12 cellular contexts compared by ENCODE assay signal in the genomic region with DNA sequence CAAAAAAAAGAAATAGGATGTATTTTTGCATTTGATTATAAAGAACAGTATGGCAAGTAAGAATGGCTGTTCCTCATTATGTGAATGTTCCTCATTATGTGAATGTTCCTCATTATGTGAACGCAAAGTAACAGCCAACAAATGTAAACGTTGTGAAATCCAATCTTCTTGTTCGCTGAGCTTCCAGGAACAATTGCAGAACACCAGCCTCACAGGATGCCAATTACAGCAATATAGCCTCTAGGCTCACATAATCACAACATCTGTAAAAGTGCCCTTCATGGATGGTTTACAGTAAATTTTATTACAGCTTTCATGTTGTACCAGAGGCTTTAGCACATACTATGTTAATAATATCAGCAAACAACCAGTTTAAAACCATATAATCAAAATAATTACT.
A peak's percentile ranks its signal among the peaks of the same experiment; 100 is the strongest.
DNase-seq lines count a peak whose midpoint lies in the region; FAIRE-seq and TF ChIP-seq lines count a peak whose summit lies in the region.
"Had no signal": no experiment of that assay in that cellular context is flagged by ENCODE, and none has a peak within 500 bp of the region (broad histone marks: within the 10 kb centered on the region; RNA-seq: fewer than 3 reads in every experiment).

No MANE protein-coding gene starts in this region.

- no peaks in the 10 kb centered on the region for H4K20me1 ChIP-seq in neural cell (ENCODE audit: insufficient read depth)

- no peaks in the 10 kb centered on the region for H3K9me2 ChIP-seq in neural cell (ENCODE audit: insufficient read depth, low read length)

- no peak overlapping the region for H3K27ac ChIP-seq in HEK293 (ENCODE audit: extremely low read depth, low read depth, low read length)
- H3K27ac ChIP-seq in neural cell (ENCODE audit: low read length), result no peak overlapping the region
- H3K27ac ChIP-seq: foreskin keratinocyte, left lung had no signal

- H3K4me3 ChIP-seq in HEK293 (ENCODE audit: low read depth, low read length), result no peak overlapping the region
- H3K4me3 ChIP-seq in neural cell (ENCODE audit: low read length), result no peak overlapping the region
- H3K4me3 ChIP-seq: left lung had no signal

- DNase-seq in NCI-H1694 treated with DMSO at 0.1 percent for 48 hours (lab: John Stamatoyannopoulos, UW) (peak; percentile 45), SIG-M5 treated with dmso at 0.1 percent for 504 hours (lab: John Stamatoyannopoulos, UW; ENCODE audit: unreplicated experiment) (peak; percentile 80), activated gamma-delta T cell (lab: John Stamatoyannopoulos, UW) (no peak), HK-2 (ENCODE audit: unreplicated experiment) (no peak), frontal cortex (ENCODE audit: low spot score in 2 of 2) (no peak)
- DNase-seq in stimulated activated CD4-positive, alpha-beta T cell treated with anti-CD3 and anti-CD28 coated beads, Interleukin-2, amount 100 ng/mL, for 24 hours, result no peak
- DNase-seq: Calu3; foreskin keratinocyte; left lung; stimulated activated CD4-positive, alpha-beta T cell treated with anti-CD3 and anti-CD28 coated beads, Interleukin-2, amount 100 ng/mL, for 48 hours had no signal

- TF ChIP-seq CTCF in HEK293 (tag by site-specific recombination; IDR thresholded peaks at IDR 0.05), result no peak
- no peak for TF ChIP-seq CTCF in neural cell (IDR thresholded peaks at IDR 0.05; ENCODE audit: poor library complexity, severe bottlenecking)

- CTCF ChIA-PET in HEK293 (lab: Yijun Ruan, JAX), result no interaction called here

- H3K9ac ChIP-seq in neural cell (ENCODE audit: low read length), result no peak overlapping the region

- no peaks in the 10 kb centered on the region for H3K27me3 ChIP-seq in neural cell (ENCODE audit: insufficient read depth, low read depth, low read length)
- H3K27me3 ChIP-seq: foreskin keratinocyte, left lung had no signal

- no peak overlapping the region for H2AFZ ChIP-seq in neural cell (ENCODE audit: low read depth, low read length)

- H3K4me1 ChIP-seq in HEK293 (ENCODE audit: control insufficient read depth, insufficient read depth, low read length), result peaks cover 7% of the 10 kb centered on the region
- H3K4me1 ChIP-seq: foreskin keratinocyte, left lung had no signal

- POLR2A ChIA-PET in HEK293 (lab: Yijun Ruan, JAX), result no interaction called here

- H3F3A ChIP-seq in neural cell (ENCODE audit: insufficient read depth, low read length, poor library complexity, severe bottlenecking), result no peaks in the 10 kb centered on the region

- FAIRE-seq in frontal cortex (lab: Jason Lieb, UNC), result no peak

- no peaks in the 10 kb centered on the region for H3K9me3 ChIP-seq in HEK293 (ENCODE audit: control insufficient read depth, insufficient read depth, low read depth, low read length)
- no peaks in the 10 kb centered on the region for H3K9me3 ChIP-seq in neural cell (ENCODE audit: low read length)
- H3K9me3 ChIP-seq: left lung had no signal

- H3K36me3 ChIP-seq in HEK293 (ENCODE audit: control insufficient read depth in 2 of 2, insufficient read depth in 1 of 2, low read length in 2 of 2) (no peaks in the 10 kb centered on the region), neural cell (ENCODE audit: insufficient read depth, low read length) (no peaks in the 10 kb centered on the region)
- H3K36me3 ChIP-seq: left lung had no signal

- no peak overlapping the region for H3K4me2 ChIP-seq in neural cell (ENCODE audit: low read length)

- TF ChIP-seq EP300 in neural cell (conservative IDR thresholded peaks at IDR 0.05; ENCODE audit: poor library complexity, severe bottlenecking), result no peak

- no peak for TF ChIP-seq RAD21 in neural cell (conservative IDR thresholded peaks at IDR 0.05)

- H3K79me2 ChIP-seq in neural cell (replicated peaks; ENCODE audit: insufficient read depth, low read length), result no peaks in the 10 kb centered on the region

TF ChIP-seq in HEK293, 187 proteins besides CTCF, POLR2A, EP300 and RAD21 (continues in another document):
- TF ChIP-seq ZNF549 (tag by site-specific recombination; IDR thresholded peaks at IDR 0.05) (peak; percentile 53), FEZF1 (tag by site-specific recombination; IDR thresholded peaks at IDR 0.05) (peak; percentile 79)
- TF ChIP-seq, protein P1, sequence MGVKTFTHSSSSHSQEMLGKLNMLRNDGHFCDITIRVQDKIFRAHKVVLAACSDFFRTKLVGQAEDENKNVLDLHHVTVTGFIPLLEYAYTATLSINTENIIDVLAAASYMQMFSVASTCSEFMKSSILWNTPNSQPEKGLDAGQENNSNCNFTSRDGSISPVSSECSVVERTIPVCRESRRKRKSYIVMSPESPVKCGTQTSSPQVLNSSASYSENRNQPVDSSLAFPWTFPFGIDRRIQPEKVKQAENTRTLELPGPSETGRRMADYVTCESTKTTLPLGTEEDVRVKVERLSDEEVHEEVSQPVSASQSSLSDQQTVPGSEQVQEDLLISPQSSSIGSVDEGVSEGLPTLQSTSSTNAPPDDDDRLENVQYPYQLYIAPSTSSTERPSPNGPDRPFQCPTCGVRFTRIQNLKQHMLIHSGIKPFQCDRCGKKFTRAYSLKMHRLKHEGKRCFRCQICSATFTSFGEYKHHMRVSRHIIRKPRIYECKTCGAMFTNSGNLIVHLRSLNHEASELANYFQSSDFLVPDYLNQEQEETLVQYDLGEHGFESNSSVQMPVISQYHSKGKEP (tag by site-specific recombination; IDR thresholded peaks at IDR 0.05), result peak; percentile 79
- TF ChIP-seq, protein P2, sequence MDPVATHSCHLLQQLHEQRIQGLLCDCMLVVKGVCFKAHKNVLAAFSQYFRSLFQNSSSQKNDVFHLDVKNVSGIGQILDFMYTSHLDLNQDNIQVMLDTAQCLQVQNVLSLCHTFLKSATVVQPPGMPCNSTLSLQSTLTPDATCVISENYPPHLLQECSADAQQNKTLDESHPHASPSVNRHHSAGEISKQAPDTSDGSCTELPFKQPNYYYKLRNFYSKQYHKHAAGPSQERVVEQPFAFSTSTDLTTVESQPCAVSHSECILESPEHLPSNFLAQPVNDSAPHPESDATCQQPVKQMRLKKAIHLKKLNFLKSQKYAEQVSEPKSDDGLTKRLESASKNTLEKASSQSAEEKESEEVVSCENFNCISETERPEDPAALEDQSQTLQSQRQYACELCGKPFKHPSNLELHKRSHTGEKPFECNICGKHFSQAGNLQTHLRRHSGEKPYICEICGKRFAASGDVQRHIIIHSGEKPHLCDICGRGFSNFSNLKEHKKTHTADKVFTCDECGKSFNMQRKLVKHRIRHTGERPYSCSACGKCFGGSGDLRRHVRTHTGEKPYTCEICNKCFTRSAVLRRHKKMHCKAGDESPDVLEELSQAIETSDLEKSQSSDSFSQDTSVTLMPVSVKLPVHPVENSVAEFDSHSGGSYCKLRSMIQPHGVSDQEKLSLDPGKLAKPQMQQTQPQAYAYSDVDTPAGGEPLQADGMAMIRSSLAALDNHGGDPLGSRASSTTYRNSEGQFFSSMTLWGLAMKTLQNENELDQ (tag by site-specific recombination; IDR thresholded peaks at IDR 0.05; ENCODE audit: low read depth), result no peak

TF ChIP-seq in neural cell, 6 proteins besides CTCF, POLR2A, EP300 and RAD21:
- TF ChIP-seq, protein P3, sequence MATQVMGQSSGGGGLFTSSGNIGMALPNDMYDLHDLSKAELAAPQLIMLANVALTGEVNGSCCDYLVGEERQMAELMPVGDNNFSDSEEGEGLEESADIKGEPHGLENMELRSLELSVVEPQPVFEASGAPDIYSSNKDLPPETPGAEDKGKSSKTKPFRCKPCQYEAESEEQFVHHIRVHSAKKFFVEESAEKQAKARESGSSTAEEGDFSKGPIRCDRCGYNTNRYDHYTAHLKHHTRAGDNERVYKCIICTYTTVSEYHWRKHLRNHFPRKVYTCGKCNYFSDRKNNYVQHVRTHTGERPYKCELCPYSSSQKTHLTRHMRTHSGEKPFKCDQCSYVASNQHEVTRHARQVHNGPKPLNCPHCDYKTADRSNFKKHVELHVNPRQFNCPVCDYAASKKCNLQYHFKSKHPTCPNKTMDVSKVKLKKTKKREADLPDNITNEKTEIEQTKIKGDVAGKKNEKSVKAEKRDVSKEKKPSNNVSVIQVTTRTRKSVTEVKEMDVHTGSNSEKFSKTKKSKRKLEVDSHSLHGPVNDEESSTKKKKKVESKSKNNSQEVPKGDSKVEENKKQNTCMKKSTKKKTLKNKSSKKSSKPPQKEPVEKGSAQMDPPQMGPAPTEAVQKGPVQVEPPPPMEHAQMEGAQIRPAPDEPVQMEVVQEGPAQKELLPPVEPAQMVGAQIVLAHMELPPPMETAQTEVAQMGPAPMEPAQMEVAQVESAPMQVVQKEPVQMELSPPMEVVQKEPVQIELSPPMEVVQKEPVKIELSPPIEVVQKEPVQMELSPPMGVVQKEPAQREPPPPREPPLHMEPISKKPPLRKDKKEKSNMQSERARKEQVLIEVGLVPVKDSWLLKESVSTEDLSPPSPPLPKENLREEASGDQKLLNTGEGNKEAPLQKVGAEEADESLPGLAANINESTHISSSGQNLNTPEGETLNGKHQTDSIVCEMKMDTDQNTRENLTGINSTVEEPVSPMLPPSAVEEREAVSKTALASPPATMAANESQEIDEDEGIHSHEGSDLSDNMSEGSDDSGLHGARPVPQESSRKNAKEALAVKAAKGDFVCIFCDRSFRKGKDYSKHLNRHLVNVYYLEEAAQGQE (IDR thresholded peaks at IDR 0.05; ENCODE audit: borderline replicate concordance), result no peak
- TF ChIP-seq POLR2AphosphoS5 (IDR thresholded peaks at IDR 0.05), result peak; percentile 41

Comparison
In these comparisons a context has a peak if more than half of its experiments do, and no peak if none do; other contexts are left out.
1. DNase-seq: peak in NCI-H1694 treated with DMSO at 0.1 percent for 48 hours (single experiment) and SIG-M5 treated with dmso at 0.1 percent for 504 hours (single experiment); none in stimulated activated CD4-positive, alpha-beta T cell treated with anti-CD3 and anti-CD28 coated beads, Interleukin-2, amount 100 ng/mL, for 24 hours (0 of 2), activated gamma-delta T cell (single experiment), HK-2 (single experiment) and frontal cortex (0 of 2).